Comparison of ENCODE assay signal across 13 cellular contexts in the genomic region with DNA sequence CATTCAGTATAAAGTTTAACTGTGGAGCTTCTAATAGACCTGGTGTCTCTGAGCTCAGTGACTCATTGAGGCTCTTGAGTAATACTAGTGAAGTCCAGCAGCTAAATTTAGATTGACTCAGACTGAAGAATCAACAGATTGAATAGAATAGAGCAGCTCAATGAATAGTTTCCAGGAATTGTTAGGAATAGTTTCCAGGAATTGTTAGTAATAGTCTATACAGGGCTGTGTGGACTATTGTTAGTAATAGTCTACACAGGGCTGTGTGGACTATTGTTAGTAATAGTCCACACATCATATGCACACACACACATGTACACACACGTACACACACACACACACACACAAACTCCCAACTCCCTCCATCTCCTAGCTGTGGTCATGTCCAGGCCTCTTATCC. TPM values are rescaled to one million over a fixed set of nuclear protein-coding genes. Genes with fewer than 3 reads are reported as not detected.
A peak's percentile ranks its signal among the peaks of the same experiment; 100 is the strongest.
DNase-seq lines count a peak whose midpoint lies in the region; ATAC-seq and TF ChIP-seq lines count a peak whose summit lies in the region.
"Had no signal": no experiment of that assay in that cellular context is flagged by ENCODE, and none has a peak within 500 bp of the region (broad histone marks: within the 10 kb centered on the region; RNA-seq: fewer than 3 reads in every experiment).

No MANE protein-coding gene starts in this region.

- H2AFZ ChIP-seq in fibroblast of lung (ENCODE audit: low read length), result no peak overlapping the region

- peaks cover 7% of the 10 kb centered on the region for H3K4me1 ChIP-seq in fibroblast of lung (ENCODE audit: control insufficient read depth, extremely low read depth, insufficient read depth, low read length)

- DNase-seq in EL (peak; percentile 87), RKO (ENCODE audit: low spot score) (peak; percentile 80), fibroblast of lung (ENCODE audit: low read depth in 2 of 2) (peak; percentile 90 to 96), omental fat pad (ENCODE audit: low spot score) (no peak), cerebellar nuclear complex (lab: John Stamatoyannopoulos, UW) (no peak)
- DNase-seq in stimulated activated CD4-positive, alpha-beta T cell treated with anti-CD3 and anti-CD28 coated beads, Interleukin-15, amount 100 ng/mL, for 24 hours, result no peak
- DNase-seq: activated CD4-positive, alpha-beta T cell treated with anti-CD3 and anti-CD28 coated beads, Interleukin-2, amount 50 U/mL, for 4 hours; effector memory CD8-positive, alpha-beta T cell; H9; NCI-H2081 treated with DMSO at 0.1 percent for 48 hours had no signal

- H4K20me1 ChIP-seq in fibroblast of lung (ENCODE audit: control insufficient read depth, extremely low read depth, insufficient read depth, low read length), result no peaks in the 10 kb centered on the region

- H3K9me3 ChIP-seq in fibroblast of lung (ENCODE audit: control insufficient read depth, insufficient read depth, low read depth, low read length), result no peaks in the 10 kb centered on the region

- peak overlapping the region; percentile 70 for H3K27ac ChIP-seq in fibroblast of lung (ENCODE audit: insufficient read depth, low read length)

- no peak overlapping the region for H3K9ac ChIP-seq in fibroblast of lung (ENCODE audit: insufficient read depth, low read length)

- no peaks in the 10 kb centered on the region for H3K27me3 ChIP-seq in fibroblast of lung (ENCODE audit: control insufficient read depth, insufficient read depth, low read length)

- peak overlapping the region; percentile 27 for H3K4me2 ChIP-seq in fibroblast of lung (ENCODE audit: extremely low read depth, insufficient read depth, low read length)

- no peaks in the 10 kb centered on the region for H3K36me3 ChIP-seq in fibroblast of lung (ENCODE audit: control insufficient read depth, insufficient read depth, low read length)

- TF ChIP-seq CTCF in fibroblast of lung (conservative IDR thresholded peaks at IDR 0.05 in 1 of 2, IDR thresholded peaks at IDR 0.05 in 1 of 2; ENCODE audit: low read depth in 1 of 2, low read length in 2 of 2) (no peak), omental fat pad (IDR thresholded peaks at IDR 0.05) (no peak)

- ATAC-seq in omental fat pad (ENCODE audit: low FRiP score) (peak; percentile 94), GM19463 (IDR thresholded peaks at IDR 0.05; ENCODE audit: unreplicated experiment) (no peak), HG03108 (IDR thresholded peaks at IDR 0.05; ENCODE audit: unreplicated experiment) (no peak)
- ATAC-seq: effector memory CD8-positive, alpha-beta T cell had no signal

- no peak overlapping the region for H3K4me3 ChIP-seq in fibroblast of lung (replicated peaks in 1 of 4; ENCODE audit: control extremely low read depth in 1 of 4, insufficient read depth in 1 of 4, low read depth in 3 of 4, low read length in 4 of 4)

- no peaks in the 10 kb centered on the region for H3K79me2 ChIP-seq in fibroblast of lung (ENCODE audit: control insufficient read depth, insufficient read depth, low read length)

RNA-seq across cellular contexts. Expression of gene GIMD1, which starts 3.0 kb away (rescaled TPM):
- total RNA-seq in fibroblast of lung, result not detected in 2 replicates
- polyA plus RNA-seq in fibroblast of lung, result not detected in 2 replicates
- not detected in 2 replicates for polyA plus RNA-seq in fibroblast of lung (2012)
- polyA minus RNA-seq in fibroblast of lung (ENCODE audit: low replicate concordance), result not detected in 2 replicates
- total RNA-seq in omental fat pad, result not detected
- total RNA-seq: H9, temporal lobe had no signal

RNA-seq across cellular contexts. Expression of gene AIMP1, which starts 49.3 kb away (rescaled TPM):
- total RNA-seq in fibroblast of lung (25.4 and 28.2 TPM in 2 replicates), omental fat pad (10 to 100 TPM; 19.3 to 26.5 (median 22.7) TPM)
- polyA plus RNA-seq in fibroblast of lung, result 43.1 and 48.4 TPM in 2 replicates
- polyA plus RNA-seq in fibroblast of lung (2012), result 42.1 and 42.5 TPM in 2 replicates
- 0.26 and 0.67 TPM in 2 replicates for polyA minus RNA-seq in fibroblast of lung (ENCODE audit: low replicate concordance)

RNA-seq across cellular contexts. Expression of gene TBCK, which starts 49.6 kb away (rescaled TPM):
- total RNA-seq in fibroblast of lung, result 51.1 and 69.9 TPM in 2 replicates
- polyA plus RNA-seq in fibroblast of lung, result 24.8 and 29.0 TPM in 2 replicates
- 13.1 and 16.8 TPM in 2 replicates for polyA plus RNA-seq in fibroblast of lung (2012)
- 10.6 and 32.1 TPM in 2 replicates for polyA minus RNA-seq in fibroblast of lung (ENCODE audit: low replicate concordance)
- total RNA-seq in omental fat pad, result 10 to 100 TPM; 25.3 to 40.0 (median 37.2) TPM

Comparison
In these comparisons a context has a peak if more than half of its experiments do, and no peak if none do; other contexts are left out.
1. DNase-seq: peak in EL (single experiment), RKO (single experiment) and fibroblast of lung (2 of 2); none in omental fat pad (single experiment), cerebellar nuclear complex (0 of 2) and stimulated activated CD4-positive, alpha-beta T cell treated with anti-CD3 and anti-CD28 coated beads, Interleukin-15, amount 100 ng/mL, for 24 hours (single experiment).